8 cellular contexts compared by ENCODE assay signal in genomic region chr1:155086182-155086741, GRCh38. TPM values are rescaled to one million over a fixed set of nuclear protein-coding genes. Genes with fewer than 3 reads are reported as not detected.
DNase-seq lines count a peak whose midpoint lies in the region; ATAC-seq and TF ChIP-seq lines count a peak whose summit lies in the region.

No MANE protein-coding gene starts in this region.

- H3K27ac ChIP-seq in DND-41 (ENCODE audit: low read length), result no peak overlapping the region
- H3K27ac ChIP-seq in right cardiac atrium (ENCODE audit: low read length), result no peak overlapping the region
- H3K27ac ChIP-seq in smooth muscle cell (ENCODE audit: low read depth), result peak overlapping the region; percentile 70

- peak overlapping the region in 1 of 2 experiments; percentile 75; a peak in 3 of 4 replicates for H3K4me3 ChIP-seq in DND-41 (ENCODE audit: low read depth in 1 of 2, low read length in 2 of 2)
- H3K4me3 ChIP-seq in Jurkat, Clone E6-1 (ENCODE audit: low read length), result peak overlapping the region; percentile 75
- H3K4me3 ChIP-seq in right cardiac atrium (ENCODE audit: low read length), result no peak overlapping the region
- H3K4me3 ChIP-seq in smooth muscle cell, result peak overlapping the region; percentile 78

- H3K9me3 ChIP-seq in DND-41 (ENCODE audit: insufficient read depth, low read length, severe bottlenecking), result no peaks in the 10 kb centered on the region
- no peaks in the 10 kb centered on the region for H3K9me3 ChIP-seq in right cardiac atrium (ENCODE audit: control insufficient read depth, low read length)
- H3K9me3 ChIP-seq in smooth muscle cell (replicated peaks; ENCODE audit: low read depth), result no peaks in the 10 kb centered on the region

- H4K20me1 ChIP-seq in DND-41 (ENCODE audit: insufficient read depth, low read length) (peaks cover 20% of the 10 kb centered on the region), smooth muscle cell (ENCODE audit: low read depth) (peaks cover 4% of the 10 kb centered on the region)

- POLR2A ChIA-PET in T-cell (lab: Charles Lee), result no interaction called here

- ATAC-seq in DND-41 (ENCODE audit: insufficient read depth, low read depth), result peak; percentile 40
- peak; percentile 7 to 15 (median 12) for ATAC-seq in T-cell (replicated peaks in 1 of 4)
- ATAC-seq in right cardiac atrium, result peak; percentile 15 to 32
- no peak for ATAC-seq in GM21825 (IDR thresholded peaks at IDR 0.05; ENCODE audit: unreplicated experiment)
- no peak for ATAC-seq in GM21447 (IDR thresholded peaks at IDR 0.05; ENCODE audit: unreplicated experiment)

- CTCF ChIA-PET in T-cell (lab: Charles Lee), result interaction anchor here (0.6 to 2.6 kb wide), 8 partner anchors 15 to 607 kb away, joined by 3 to 57 read pairs (median 9); partner anchors contain the start of genes KRTCAP2 (in 2 of the 2), ADAM15 (in 1 of the 2), CKS1B (in 1 of the 2) and EFNA4 (in 1 of the 2)

- H2AFZ ChIP-seq in DND-41 (ENCODE audit: low read depth, low read length) (peak overlapping the region; percentile 59; the same call in 1 of the 2 replicates), smooth muscle cell (ENCODE audit: low read depth) (no peak overlapping the region)

- WGBS in right cardiac atrium, result 21% methylated on average over 21 of the region's 21 CpGs
- 28% methylated on average over 19 of the region's 21 CpGs for WGBS in smooth muscle cell (ENCODE audit: low lambda C conversion rate)

- peak; percentile 85 for DNase-seq in DND-41
- no peak for DNase-seq in Jurkat, Clone E6-1 (ENCODE audit: low read depth, low spot score)
- peak; percentile 55 to 86 (median 77) for DNase-seq in T-cell
- DNase-seq in activated naive CD8-positive, alpha-beta T cell treated with anti-CD3 and anti-CD28 coated beads, Interleukin-2, amount 50 U/mL, for 16 hours (ENCODE audit: low read depth, low spot score), result peak; percentile 59
- peak; percentile 67 to 90 (median 90) for DNase-seq in right cardiac atrium
- DNase-seq in smooth muscle cell (lab: John Stamatoyannopoulos, UW; ENCODE audit: unreplicated experiment), result peak; percentile 38

- H3K4me1 ChIP-seq in DND-41 (ENCODE audit: insufficient read depth, low read length), result peaks cover 31% of the 10 kb centered on the region
- no peaks in the 10 kb centered on the region for H3K4me1 ChIP-seq in right cardiac atrium (ENCODE audit: control insufficient read depth, insufficient read depth, low read length)
- peaks cover 19% of the 10 kb centered on the region for H3K4me1 ChIP-seq in smooth muscle cell (ENCODE audit: low read depth)

- peaks cover 24% of the 10 kb centered on the region for H3K27me3 ChIP-seq in DND-41 (ENCODE audit: insufficient read depth, low read length, poor library complexity)
- H3K27me3 ChIP-seq in right cardiac atrium (ENCODE audit: control insufficient read depth, insufficient read depth), result no peaks in the 10 kb centered on the region
- peaks cover 28% of the 10 kb centered on the region for H3K27me3 ChIP-seq in smooth muscle cell (ENCODE audit: low read depth)

- H3K4me3 Mint-ChIP-seq in T-cell, result peak overlapping the region; percentile 45 to 97 (median 50)

- H3K4me2 ChIP-seq in DND-41 (ENCODE audit: insufficient read depth, low read length) (peak overlapping the region; percentile 84), smooth muscle cell (peak overlapping the region; percentile 87)

- H3K27ac Mint-ChIP-seq in T-cell, result peak overlapping the region; percentile 44 to 46

- peak overlapping the region; percentile 59; the same call in 1 of the 2 replicates for H3K9ac ChIP-seq in DND-41 (ENCODE audit: low read depth, low read length)
- H3K9ac ChIP-seq in smooth muscle cell (ENCODE audit: low read depth), result no peak overlapping the region

- H3K79me2 ChIP-seq in DND-41 (ENCODE audit: insufficient read depth, low read length) (no peaks in the 10 kb centered on the region), smooth muscle cell (ENCODE audit: low read depth) (no peaks in the 10 kb centered on the region)

- H3K27me3 Mint-ChIP-seq in T-cell, result peaks cover 20 to 29% of the 10 kb centered on the region in 2 donors

- peaks cover 33 to 43% (median 39%) of the 10 kb centered on the region in 3 donors for H3K4me1 Mint-ChIP-seq in T-cell

- H3K36me3 Mint-ChIP-seq in T-cell, result no peaks in the 10 kb centered on the region

- H3K9me3 Mint-ChIP-seq in T-cell, result no peaks in the 10 kb centered on the region

- peaks cover 2% of the 10 kb centered on the region for H3F3A ChIP-seq in smooth muscle cell (ENCODE audit: low read depth)

- peak; percentile 99 for TF ChIP-seq CTCF in DND-41 (IDR thresholded peaks at IDR 0.05; ENCODE audit: borderline replicate concordance, extremely low read depth, low read length, poor library complexity, severe bottlenecking)
- peak; percentile 100 for TF ChIP-seq CTCF in smooth muscle cell (IDR thresholded peaks at IDR 0.05; ENCODE audit: borderline replicate concordance, insufficient read depth, poor library complexity, severe bottlenecking)

- H3K36me3 ChIP-seq in DND-41 (ENCODE audit: insufficient read depth, low read length), result peaks cover 2% of the 10 kb centered on the region; the same call in 1 of the 2 replicates
- H3K36me3 ChIP-seq in smooth muscle cell (ENCODE audit: low read depth), result no peaks in the 10 kb centered on the region

- intact Hi-C loops in right cardiac atrium (cut with DNase I), result no loop called here

RNA-seq across cellular contexts. Expression of gene EFNA3, which starts 7.6 kb away (rescaled TPM):
- 10.9 TPM for polyA plus RNA-seq in Jurkat, Clone E6-1 (2012; ENCODE audit: insufficient read depth, insufficient read length)
- total RNA-seq in T-cell (1 to 10 TPM in 3 of 5 donors, under 1 TPM in 1, not detected in 1; 0.68 to 2.6 (median 2.3) TPM), right cardiac atrium (1 to 10 TPM in 3 of 4 donors, under 1 TPM in 1; 0.78 to 1.9 (median 1.2) TPM), smooth muscle cell (5.2 and 7.1 TPM in 2 replicates)
- polyA plus RNA-seq in right cardiac atrium (1.1 TPM), smooth muscle cell (9.1 and 10.0 TPM in 2 replicates)

RNA-seq across cellular contexts. Expression of gene EFNA4, which starts 22.7 kb away (rescaled TPM):
- 21.1 TPM for polyA plus RNA-seq in Jurkat, Clone E6-1 (2012; ENCODE audit: insufficient read depth, insufficient read length)
- 1 to 10 TPM; 3.1 to 7.8 (median 6.6) TPM for total RNA-seq in T-cell
- total RNA-seq in right cardiac atrium, result 1 to 10 TPM; 3.3 to 4.2 (median 3.7) TPM
- polyA plus RNA-seq in right cardiac atrium, result 3.0 TPM
- total RNA-seq in smooth muscle cell, result 24.2 and 27.6 TPM in 2 replicates
- 18.1 and 19.1 TPM in 2 replicates for polyA plus RNA-seq in smooth muscle cell

RNA-seq across cellular contexts. Expression of gene ADAM15, which starts 35.1 kb away (rescaled TPM):
- 41.8 TPM for polyA plus RNA-seq in Jurkat, Clone E6-1 (2012; ENCODE audit: insufficient read depth, insufficient read length)
- total RNA-seq in T-cell (10 to 100 TPM; 17.3 to 53.0 (median 37.2) TPM), right cardiac atrium (100 to 1,000 TPM in 1 of 4 donors, 10 to 100 TPM in 3; 51.2 to 106 (median 63.6) TPM), smooth muscle cell (29.8 and 45.4 TPM in 2 replicates)
- polyA plus RNA-seq in right cardiac atrium (68.4 TPM), smooth muscle cell (41.2 and 49.4 TPM in 2 replicates)

RNA-seq across cellular contexts. Expression of gene EFNA1, which starts 41.4 kb away (rescaled TPM):
- polyA plus RNA-seq in Jurkat, Clone E6-1 (2012; ENCODE audit: insufficient read depth, insufficient read length), result 2.6 TPM
- total RNA-seq in T-cell, result 1 to 10 TPM; 1.6 to 8.4 (median 5.1) TPM
- total RNA-seq in right cardiac atrium, result 10 to 100 TPM; 25.4 to 41.4 (median 36.4) TPM
- 28.8 TPM for polyA plus RNA-seq in right cardiac atrium
- total RNA-seq in smooth muscle cell, result 14.4 and 20.9 TPM in 2 replicates
- 16.4 and 53.5 TPM in 2 replicates for polyA plus RNA-seq in smooth muscle cell

RNA-seq across cellular contexts. Expression of gene SLC50A1, which starts 49.4 kb away (rescaled TPM):
- polyA plus RNA-seq in Jurkat, Clone E6-1 (2012; ENCODE audit: insufficient read depth, insufficient read length), result 34.0 TPM
- total RNA-seq in T-cell (10 to 100 TPM; 20.7 to 34.9 (median 30.8) TPM), right cardiac atrium (10 to 100 TPM in 2 of 4 donors, 1 to 10 TPM in 2; 8.1 to 10.1 (median 9.3) TPM), smooth muscle cell (44.5 and 44.7 TPM in 2 replicates)
- polyA plus RNA-seq in right cardiac atrium (13.6 TPM), smooth muscle cell (98.0 and 109 TPM in 2 replicates)

Comparison
In these comparisons a context has a peak if more than half of its experiments do, and no peak if none do; other contexts are left out.
1. ATAC-seq: peak in DND-41 (single experiment), T-cell (4 of 4) and right cardiac atrium (2 of 2); none in GM21825 (single experiment) and GM21447 (single experiment).